ENCODE assay signal across 8 cellular contexts in the genomic region with DNA sequence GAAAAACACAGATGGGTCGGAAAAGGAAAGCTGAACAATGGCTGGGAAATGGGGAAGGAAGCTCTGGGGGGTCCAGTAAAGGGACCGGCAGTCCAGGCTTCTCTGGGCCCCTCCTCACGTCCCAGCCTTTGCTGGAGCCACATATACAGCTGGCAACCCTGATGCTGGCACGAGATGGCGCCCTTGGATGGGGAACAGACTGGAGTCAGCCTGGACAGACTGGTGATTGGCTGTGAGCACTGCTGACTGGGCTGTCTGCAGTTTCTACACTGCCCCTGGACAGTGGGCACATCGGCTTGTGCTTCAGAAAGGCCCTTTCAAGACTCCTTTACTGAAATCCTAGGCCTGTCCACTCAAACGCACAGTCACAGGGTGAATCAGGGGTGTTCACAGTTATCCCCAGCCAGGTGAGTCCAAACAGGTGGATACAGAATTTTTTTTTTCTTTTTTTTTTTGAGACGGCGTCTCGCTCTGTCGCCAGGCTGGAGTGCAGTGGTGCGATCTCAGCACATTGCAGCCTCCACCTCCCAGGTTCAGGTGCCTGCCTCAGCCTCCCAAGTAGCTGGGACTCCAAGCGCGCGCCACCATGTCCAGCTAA. TPM values are rescaled to one million over a fixed set of nuclear protein-coding genes. Genes with fewer than 3 reads are reported as not detected.
A peak's percentile ranks its signal among the peaks of the same experiment; 100 is the strongest.
DNase-seq lines count a peak whose midpoint lies in the region; ATAC-seq, FAIRE-seq and TF ChIP-seq lines count a peak whose summit lies in the region.

No MANE protein-coding gene starts in this region.

- H3K27me3 ChIP-seq in pancreas: no peaks in the 10 kb centered on the region
- H3K27me3 ChIP-seq in uterus: no peaks in the 10 kb centered on the region

- no peak for FAIRE-seq in pancreas (lab: Jason Lieb, UNC)

- intact Hi-C loops in pancreas (cut with DNase I) (loop anchor here in 2 of 3 donors (2.0 to 5.0 kb wide), 2 partner anchors 222 kb away; partner anchors contain the start of gene C1QC (in 2 of the 2)), uterus (cut with DNase I; ENCODE audit: low total_unique reads) (no loop called here)

- DNase-seq in DMS79 treated with DMSO at 0.1 percent for 48 hours (lab: John Stamatoyannopoulos, UW) (peak; percentile 85), M059J (ENCODE audit: low read depth) (peak; percentile 71), RKO (ENCODE audit: low spot score) (peak; percentile 80), glomerular visceral epithelial cell (ENCODE audit: extremely low spot score) (peak; percentile 74), pancreas (peak; percentile 77 to 96 (median 86)), uterus (peak; percentile 36 to 53)
- peak; percentile 9 for DNase-seq in activated gamma-delta T cell treated with anti-CD3 and anti-CD28 coated beads, Interleukin-2, amount 50 U/mL, for 16 hours (ENCODE audit: low read depth)

- peak in 3 of 4 donors; percentile 37 to 69 (median 58) for TF ChIP-seq CTCF in pancreas (IDR thresholded peaks at IDR 0.05)
- peak; percentile 27 to 69 (median 50) for TF ChIP-seq CTCF in uterus (IDR thresholded peaks at IDR 0.05)

- H3K27ac ChIP-seq in pancreas (no peak overlapping the region), uterus (no peak overlapping the region)

- 35 to 38% methylated on average over 15 of the region's 15 CpGs for WGBS in pancreas, 2 donors

- TF ChIP-seq POLR2A in uterus (IDR thresholded peaks at IDR 0.05): no peak

- ATAC-seq in pancreas: peak; percentile 80 to 93 (median 92)
- no peak for ATAC-seq in HG02623 (IDR thresholded peaks at IDR 0.05; ENCODE audit: unreplicated experiment)

- H3K4me1 ChIP-seq in pancreas (peaks cover 0 to 1% (median 0%) of the 10 kb centered on the region in 3 donors), uterus (peaks cover 0 to 6% of the 10 kb centered on the region in 2 donors)

- H3K4me3 ChIP-seq in pancreas (no peak overlapping the region), uterus (no peak overlapping the region)

- H3K36me3 ChIP-seq in pancreas (no peaks in the 10 kb centered on the region), uterus (no peaks in the 10 kb centered on the region)

- no peaks in the 10 kb centered on the region for H3K9me3 ChIP-seq in pancreas
- no peaks in the 10 kb centered on the region for H3K9me3 ChIP-seq in uterus

RNA-seq across cellular contexts. Expression of gene ZBTB40, which starts 31.1 kb away (rescaled TPM):
- 4.1 and 11.8 TPM in 2 replicates for total RNA-seq in M059J (2014; rRNA removed; shearing (Covaris generic))
- total RNA-seq in pancreas (10 to 100 TPM in 3 of 6 donors, 1 to 10 TPM in 3; 6.2 to 16.0 (median 9.8) TPM), uterus (10 to 100 TPM in 3 of 4 donors, 1 to 10 TPM in 1; 8.2 to 34.2 (median 16.6) TPM)
- polyA plus RNA-seq in pancreas: 1 to 10 TPM; 9.0 to 9.8 TPM

Comparison
In these comparisons a context has a peak if more than half of its experiments do, and no peak if none do; other contexts are left out.
1. DNase-seq: peak in every context shown above with its lines; median percentile 86 in pancreas; 85 in DMS79 treated with DMSO at 0.1 percent for 48 hours; 80 in RKO; 74 in glomerular visceral epithelial cell; 71 in M059J; 44 in uterus; 9 in activated gamma-delta T cell treated with anti-CD3 and anti-CD28 coated beads, Interleukin-2, amount 50 U/mL, for 16 hours.